ENCODE assay signal across 24 cellular contexts in genomic region chr17:48631693-48632578, GRCh38. TPM values are rescaled to one million over a fixed set of nuclear protein-coding genes. Genes with fewer than 3 reads are reported as not detected.
A peak's percentile ranks its signal among the peaks of the same experiment; 100 is the strongest.
DNase-seq lines count a peak whose midpoint lies in the region; ATAC-seq, FAIRE-seq and TF ChIP-seq lines count a peak whose summit lies in the region.
"Had no signal": no experiment of that assay in that cellular context is flagged by ENCODE, and none has a peak within 500 bp of the region (broad histone marks: within the 10 kb centered on the region; RNA-seq: fewer than 3 reads in every experiment).

No MANE protein-coding gene starts in this region.

- H3K4me3 ChIP-seq in GM23338 (no peak overlapping the region), H1 (ENCODE audit: extremely low read depth in 1 of 4, insufficient read depth in 2 of 4, low read depth in 3 of 4, low read length in 4 of 4) (no peak overlapping the region)
- H3K4me3 ChIP-seq: HAP-1, left ventricle myocardium inferior, prostate gland, skin epidermis, thoracic aorta had no signal

- H3K79me2 ChIP-seq in GM23338 (replicated peaks; ENCODE audit: insufficient read depth) (no peaks in the 10 kb centered on the region), H1 (ENCODE audit: control insufficient read depth in 1 of 2, insufficient read depth in 2 of 2, low read length in 2 of 2) (no peaks in the 10 kb centered on the region)

- H3K36me3 Mint-ChIP-seq in GM23338 (ENCODE audit: low read depth): no peaks in the 10 kb centered on the region
- H3K36me3 Mint-ChIP-seq: CD8-positive, alpha-beta T cell had no signal

- H3K9ac ChIP-seq in H1 (replicated peaks in 1 of 4; ENCODE audit: extremely low read depth in 1 of 4, low read depth in 3 of 4, low read length in 3 of 4): no peak overlapping the region

- H2AK5ac ChIP-seq in H1 (ENCODE audit: low read depth, low read length): peak overlapping the region; percentile 65; the same call in 1 of the 2 replicates

- no peak overlapping the region for H4K91ac ChIP-seq in H1 (replicated peaks; ENCODE audit: insufficient read length, low read length)

- no peaks in the 10 kb centered on the region for H3K9me3 ChIP-seq in H1 (ENCODE audit: insufficient read depth in 2 of 2, low read depth in 1 of 2, low read length in 1 of 2)
- H3K9me3 ChIP-seq: HAP-1, left ventricle myocardium inferior, prostate gland, thoracic aorta had no signal

- H3K27me3 Mint-ChIP-seq in GM23338 (ENCODE audit: insufficient read depth, low read depth, poor library complexity): peaks cover 100% of the 10 kb centered on the region

- no peak overlapping the region for H2BK20ac ChIP-seq in H1 (ENCODE audit: low read length)

- no peak overlapping the region for H3K23ac ChIP-seq in H1 (ENCODE audit: insufficient read length)

- H2BK12ac ChIP-seq in H1 (ENCODE audit: low read depth, low read length): peak overlapping the region; percentile 68

- no peak overlapping the region for H4K8ac ChIP-seq in H1 (ENCODE audit: extremely low read depth, insufficient read depth, low read length)

- ATAC-seq in GM23338: peak; percentile 7; the same call in 2 of the 3 replicates
- ATAC-seq in GM21825 (IDR thresholded peaks at IDR 0.05; ENCODE audit: unreplicated experiment): no peak
- ATAC-seq: CD8-positive, alpha-beta T cell; SK-N-SH treated with all-trans-retinoic acid at 6 μM for 48 hours had no signal

- no peak overlapping the region for H2BK120ac ChIP-seq in H1 (replicated peaks; ENCODE audit: low read depth, low read length)

- no peak overlapping the region for H2BK15ac ChIP-seq in H1 (ENCODE audit: low read length)

- TF ChIP-seq POLR2A in GM12892 (IDR thresholded peaks at IDR 0.05; ENCODE audit: low read depth, low read length) (no peak), H1 (IDR thresholded peaks at IDR 0.05; ENCODE audit: control extremely low read depth in 1 of 2, low read depth in 2 of 2, low read length in 2 of 2) (no peak)

- 0 out of 2 replicates have a peak, but pooled peaks cover 2% of the 10 kb centered on the region for H3K23me2 ChIP-seq in H1 (ENCODE audit: low read depth, low read length)

- H3K4me1 ChIP-seq in GM23338 (ENCODE audit: insufficient read depth) (peaks cover 32% of the 10 kb centered on the region), H1 (replicated peaks in 1 of 4; ENCODE audit: control insufficient read depth in 3 of 4, insufficient read depth in 4 of 4, low read length in 3 of 4) (peaks cover 0 to 5% (median 2%) of the 10 kb centered on the region in 4 experiments; a peak in 4 of 7 replicates)
- H3K4me1 ChIP-seq: prostate gland had no signal

- CTCF ChIA-PET in H1 (lab: Charles Lee; ENCODE audit: partially characterized antibody): interaction anchor here (0.7 to 1.9 kb wide), 14 partner anchors 9 to 247 kb away, joined by 3 to 5 read pairs (median 3); no protein-coding TSS in a partner anchor

- H3K56ac ChIP-seq in H1 (replicated peaks; ENCODE audit: insufficient read length, low read depth, low read length): no peak overlapping the region

- DNase-seq in GM12892 (ENCODE audit: insufficient read length): no peak
- peak; percentile 19 for DNase-seq in GM23338 (ENCODE audit: low spot score)
- DNase-seq in H1 (ENCODE audit: low read depth in 1 of 2, low spot score in 2 of 2): no peak
- DNase-seq in retina: peak; percentile 18
- no peak for DNase-seq in activated CD4-positive, CD25-positive, alpha-beta regulatory T cell treated with anti-CD3 and anti-CD28 coated beads, Interleukin-2, amount 50 U/mL, for 72 hours
- DNase-seq in NCI-H510A treated with DMSO at 0.1 percent for 48 hours (lab: John Stamatoyannopoulos, UW): no peak
- DNase-seq: CD8-positive, alpha-beta T cell; Kasumi-1; left ventricle myocardium inferior; midbrain; NCI-H1092; NCI-H1930; NCI-H2227 treated with DMSO at 0.1 percent for 48 hours; NCI-H748 treated with DMSO at 0.1 percent for 48 hours; stimulated activated naive CD4-positive, alpha-beta T cell had no signal

- no peak overlapping the region for H4K5ac ChIP-seq in H1 (ENCODE audit: insufficient read length, low read depth, low read length)

- WGBS in H1 (ENCODE audit: extremely low coverage in 1 of 2, insufficient coverage in 1 of 2, insufficient read length in 1 of 2, insufficient replicate concordance in 2 of 2, low coverage in 1 of 2, low lambda C conversion rate in 2 of 2, missing lambda C conversion rate in 1 of 2), 2 experiments: 28% methylated on average over 7 of the region's 7 CpGs; no CpG with 5 or more reads in 1 of the 2 experiments

- 0 out of 2 replicates have a peak overlapping the region, but pooled peaks have one; percentile 26 for H3K4me2 ChIP-seq in GM23338
- H3K4me2 ChIP-seq in H1 (ENCODE audit: insufficient read depth in 1 of 2, low read depth in 2 of 2, low read length in 2 of 2): no peak overlapping the region

- H3K27me3 ChIP-seq in GM23338 (ENCODE audit: insufficient read depth) (peaks cover 100% of the 10 kb centered on the region), H1 (replicated peaks in 1 of 4; ENCODE audit: control insufficient read depth in 3 of 4, extremely low read depth in 1 of 4, insufficient read depth in 3 of 4, low read length in 3 of 4) (peaks cover 97 to 100% (median 99%) of the 10 kb centered on the region in 4 experiments)

- H2BK5ac ChIP-seq in H1 (ENCODE audit: low read depth, low read length): no peak overlapping the region

- H3K9me3 Mint-ChIP-seq in GM23338: peaks cover 3% of the 10 kb centered on the region; the same call in 2 of the 3 replicates
- H3K9me3 Mint-ChIP-seq: CD8-positive, alpha-beta T cell; T-helper 2 cell treated with Interferon-gamma antibody and Interleukin-4, amounts not matched to agents 5 μg/mL and 100 μg/mL, for 36 hours had no signal

- no peak overlapping the region for H3K27ac ChIP-seq in GM23338 (ENCODE audit: low read depth)
- no peak overlapping the region for H3K27ac ChIP-seq in H1 (ENCODE audit: low read depth, low read length)
- H3K27ac ChIP-seq: left ventricle myocardium inferior, prostate gland, skin epidermis, thoracic aorta, WERI-Rb-1 had no signal

- no peak overlapping the region for H3K4me3 Mint-ChIP-seq in GM23338

- no peaks in the 10 kb centered on the region for H3K79me1 ChIP-seq in H1 (ENCODE audit: low read depth, low read length)

- H2AFZ ChIP-seq in GM23338 (no peak overlapping the region), H1 (ENCODE audit: low read length) (no peak overlapping the region)

- H3K18ac ChIP-seq in H1 (ENCODE audit: extremely low read depth, low read length): peak overlapping the region; percentile 48; the same call in 1 of the 2 replicates

- peaks cover 48% of the 10 kb centered on the region for H3F3A ChIP-seq in GM23338 (replicated peaks; ENCODE audit: low read depth)

- TF ChIP-seq EP300 in H1 (IDR thresholded peaks at IDR 0.05; ENCODE audit: borderline replicate concordance in 1 of 2, low read depth in 2 of 2, low read length in 2 of 2): no peak

- peaks cover 11% of the 10 kb centered on the region for H3K4me1 Mint-ChIP-seq in GM23338

- no peak overlapping the region for H3K14ac ChIP-seq in H1 (ENCODE audit: insufficient read length)

- H3K27ac Mint-ChIP-seq in GM23338: no peak overlapping the region
- H3K27ac Mint-ChIP-seq: CD8-positive, alpha-beta T cell had no signal

- FAIRE-seq in GM12892 (lab: Jason Lieb, UNC) (peak; percentile 91), H1 (lab: Jason Lieb, UNC) (no peak)
- FAIRE-seq: bronchial epithelial cell had no signal

- POLR2A ChIA-PET in H1 (lab: Charles Lee; ENCODE audit: partially characterized antibody): interaction anchor here (0.7 to 1.0 kb wide), 2 partner anchors 9 to 107 kb away, joined by 3 read pairs; no protein-coding TSS in a partner anchor

- no peaks in the 10 kb centered on the region for H3K9me2 ChIP-seq in GM23338 (ENCODE audit: insufficient read depth)

- peaks cover 77% of the 10 kb centered on the region for H4K20me1 ChIP-seq in GM23338 (replicated peaks; ENCODE audit: insufficient read depth)
- H4K20me1 ChIP-seq in H1 (replicated peaks in 1 of 2; ENCODE audit: control insufficient read depth in 1 of 2, insufficient read depth in 2 of 2, low read length in 2 of 2): peaks cover 44 to 45% of the 10 kb centered on the region in 2 experiments

- TF ChIP-seq RAD21 in H1 (IDR thresholded peaks at IDR 0.05 in 1 of 2, conservative IDR thresholded peaks at IDR 0.05 in 1 of 2; ENCODE audit: low read depth in 2 of 2, low read length in 2 of 2): no peak

- H3K4ac ChIP-seq in H1 (replicated peaks; ENCODE audit: insufficient read length, low read depth, low read length): no peak overlapping the region

- no peaks in the 10 kb centered on the region for H3K36me3 ChIP-seq in GM23338 (ENCODE audit: insufficient read depth)
- H3K36me3 ChIP-seq in H1 (ENCODE audit: control insufficient read depth in 2 of 4, insufficient read depth in 4 of 4, low read length in 3 of 4): no peaks in the 10 kb centered on the region; a peak in 1 of 8 replicates
- H3K36me3 ChIP-seq: HAP-1, left ventricle myocardium inferior, prostate gland, thoracic aorta, WERI-Rb-1 had no signal

- TF ChIP-seq CTCF in GM23338 (conservative IDR thresholded peaks at IDR 0.05; ENCODE audit: low read depth in 2 of 2) (no peak), H1 (IDR thresholded peaks at IDR 0.05; ENCODE audit: control extremely low read depth in 1 of 3, insufficient read depth in 1 of 3, low read depth in 1 of 3, low read length in 3 of 3) (no peak; a peak in 1 of 4 replicates)

RNA-seq across cellular contexts. Expression of gene HOXB9, which starts 5.8 kb away (rescaled TPM):
- polyA plus RNA-seq in GM12892 (2012; ENCODE audit: missing spikeins): 0.38 TPM
- total RNA-seq in GM23338 (2014; rRNA removed; shearing (Covaris generic)): not detected in 2 replicates
- polyA plus RNA-seq in GM23338 (2016; fragmentation: Nextera tagmentation; extraction: Ambion mirVana): not detected in 2 replicates
- total RNA-seq in H1 (2021; fragmentation: NEBNext Ultra II Directional; extraction: Animal tissue kit (Norgen Biotek cat#: 25700)): not detected in 2 replicates
- not detected in 2 replicates for polyA plus RNA-seq in H1 (2011; rRNA removed)
- polyA plus RNA-seq in H1 (2011; cell fraction: cytosol; rRNA removed): not detected
- polyA plus RNA-seq in H1 (2011; cell fraction: nucleus; rRNA removed): not detected
- 0.15 to 0.17 TPM in 2 of 4 replicates, not detected in the others for polyA plus RNA-seq in H1 (2012, experiment 1 of 2)
- polyA plus RNA-seq in H1 (2012, experiment 2 of 2): 0.17 TPM
- 0.02 TPM for polyA plus RNA-seq in H1 (2013, experiment 1 of 2)
- polyA plus RNA-seq in H1 (2013, experiment 2 of 2): not detected
- not detected in 2 replicates for polyA minus RNA-seq in H1 (2011; rRNA and poly(A)+ RNA removed)
- not detected for polyA minus RNA-seq in H1 (2011; cell fraction: cytosol; rRNA and poly(A)+ RNA removed)
- polyA minus RNA-seq in H1 (2011; cell fraction: nucleus; rRNA and poly(A)+ RNA removed): not detected
- total RNA-seq: bronchial epithelial cell; CD8-positive, alpha-beta T cell; left ventricle myocardium inferior; thoracic aorta had no signal

RNA-seq across cellular contexts. Expression of gene HOXB8, which starts 16.8 kb away (rescaled TPM):
- not detected for polyA plus RNA-seq in GM12892 (2012; ENCODE audit: missing spikeins)
- not detected in 2 replicates for total RNA-seq in GM23338 (2014; rRNA removed; shearing (Covaris generic))
- polyA plus RNA-seq in GM23338 (2016; fragmentation: Nextera tagmentation; extraction: Ambion mirVana): not detected in 2 replicates
- not detected in 2 replicates for total RNA-seq in H1 (2021; fragmentation: NEBNext Ultra II Directional; extraction: Animal tissue kit (Norgen Biotek cat#: 25700))
- polyA plus RNA-seq in H1 (2011; rRNA removed): not detected in 2 replicates
- polyA plus RNA-seq in H1 (2011; cell fraction: cytosol; rRNA removed): not detected
- not detected for polyA plus RNA-seq in H1 (2011; cell fraction: nucleus; rRNA removed)
- not detected in 4 replicates for polyA plus RNA-seq in H1 (2012, experiment 1 of 2)
- polyA plus RNA-seq in H1 (2012, experiment 2 of 2): 0.09 TPM
- not detected for polyA plus RNA-seq in H1 (2013, experiment 1 of 2)
- not detected for polyA plus RNA-seq in H1 (2013, experiment 2 of 2)
- polyA minus RNA-seq in H1 (2011; rRNA and poly(A)+ RNA removed): not detected in 2 replicates
- not detected for polyA minus RNA-seq in H1 (2011; cell fraction: cytosol; rRNA and poly(A)+ RNA removed)
- polyA minus RNA-seq in H1 (2011; cell fraction: nucleus; rRNA and poly(A)+ RNA removed): not detected
- total RNA-seq: bronchial epithelial cell; CD8-positive, alpha-beta T cell; left ventricle myocardium inferior had no signal

RNA-seq across cellular contexts. Expression of gene HOXB7, which starts 21.1 kb away (rescaled TPM):
- 4.1 TPM for polyA plus RNA-seq in GM12892 (2012; ENCODE audit: missing spikeins)
- not detected in 2 replicates for total RNA-seq in GM23338 (2014; rRNA removed; shearing (Covaris generic))
- polyA plus RNA-seq in GM23338 (2016; fragmentation: Nextera tagmentation; extraction: Ambion mirVana): not detected in 2 replicates
- not detected in 2 replicates for total RNA-seq in H1 (2021; fragmentation: NEBNext Ultra II Directional; extraction: Animal tissue kit (Norgen Biotek cat#: 25700))
- polyA plus RNA-seq in H1 (2011; rRNA removed): not detected in 2 replicates
- not detected for polyA plus RNA-seq in H1 (2011; cell fraction: cytosol; rRNA removed)
- polyA plus RNA-seq in H1 (2011; cell fraction: nucleus; rRNA removed): not detected
- polyA plus RNA-seq in H1 (2012, experiment 1 of 2): not detected in 4 replicates
- polyA plus RNA-seq in H1 (2012, experiment 2 of 2): not detected
- not detected for polyA plus RNA-seq in H1 (2013, experiment 1 of 2)
- not detected for polyA plus RNA-seq in H1 (2013, experiment 2 of 2)
- polyA minus RNA-seq in H1 (2011; rRNA and poly(A)+ RNA removed): not detected in 2 replicates
- polyA minus RNA-seq in H1 (2011; cell fraction: cytosol; rRNA and poly(A)+ RNA removed): not detected
- not detected for polyA minus RNA-seq in H1 (2011; cell fraction: nucleus; rRNA and poly(A)+ RNA removed)
- total RNA-seq: bronchial epithelial cell had no signal

RNA-seq across cellular contexts. Expression of gene HOXB6, which starts 27.1 kb away (rescaled TPM):
- polyA plus RNA-seq in GM12892 (2012; ENCODE audit: missing spikeins): not detected
- not detected in 2 replicates for total RNA-seq in GM23338 (2014; rRNA removed; shearing (Covaris generic))
- not detected in 2 replicates for polyA plus RNA-seq in GM23338 (2016; fragmentation: Nextera tagmentation; extraction: Ambion mirVana)
- not detected in 2 replicates for total RNA-seq in H1 (2021; fragmentation: NEBNext Ultra II Directional; extraction: Animal tissue kit (Norgen Biotek cat#: 25700))
- polyA plus RNA-seq in H1 (2011; rRNA removed): not detected in 2 replicates
- polyA plus RNA-seq in H1 (2011; cell fraction: cytosol; rRNA removed): not detected
- polyA plus RNA-seq in H1 (2011; cell fraction: nucleus; rRNA removed): not detected
- polyA plus RNA-seq in H1 (2012, experiment 1 of 2): 0.09 to 0.17 TPM in 2 of 4 replicates, not detected in the others
- polyA plus RNA-seq in H1 (2012, experiment 2 of 2): not detected
- polyA plus RNA-seq in H1 (2013, experiment 1 of 2): not detected
- polyA plus RNA-seq in H1 (2013, experiment 2 of 2): not detected
- not detected in 2 replicates for polyA minus RNA-seq in H1 (2011; rRNA and poly(A)+ RNA removed)
- polyA minus RNA-seq in H1 (2011; cell fraction: cytosol; rRNA and poly(A)+ RNA removed): not detected
- polyA minus RNA-seq in H1 (2011; cell fraction: nucleus; rRNA and poly(A)+ RNA removed): not detected
- total RNA-seq: bronchial epithelial cell had no signal

RNA-seq across cellular contexts. Expression of gene HOXB5, which starts 38.4 kb away (rescaled TPM):
- not detected for polyA plus RNA-seq in GM12892 (2012; ENCODE audit: missing spikeins)
- total RNA-seq in GM23338 (2014; rRNA removed; shearing (Covaris generic)): not detected in 2 replicates
- polyA plus RNA-seq in GM23338 (2016; fragmentation: Nextera tagmentation; extraction: Ambion mirVana) (not detected in 2 replicates), H1 (2011; rRNA removed) (not detected in 2 replicates)
- not detected in 2 replicates for total RNA-seq in H1 (2021; fragmentation: NEBNext Ultra II Directional; extraction: Animal tissue kit (Norgen Biotek cat#: 25700))
- polyA plus RNA-seq in H1 (2011; cell fraction: cytosol; rRNA removed): not detected
- polyA plus RNA-seq in H1 (2011; cell fraction: nucleus; rRNA removed): not detected
- not detected in 4 replicates for polyA plus RNA-seq in H1 (2012, experiment 1 of 2)
- not detected for polyA plus RNA-seq in H1 (2012, experiment 2 of 2)
- polyA plus RNA-seq in H1 (2013, experiment 1 of 2): not detected
- not detected for polyA plus RNA-seq in H1 (2013, experiment 2 of 2)
- polyA minus RNA-seq in H1 (2011; rRNA and poly(A)+ RNA removed): 0.07 TPM in 1 of 2 replicates, not detected in the other
- not detected for polyA minus RNA-seq in H1 (2011; cell fraction: cytosol; rRNA and poly(A)+ RNA removed)
- not detected for polyA minus RNA-seq in H1 (2011; cell fraction: nucleus; rRNA and poly(A)+ RNA removed)
- total RNA-seq: bronchial epithelial cell; CD8-positive, alpha-beta T cell; left ventricle myocardium inferior had no signal

Comparison
In these comparisons a context has a peak if more than half of its experiments do, and no peak if none do; other contexts are left out.
1. DNase-seq: peak in GM23338 (single experiment) and retina (single experiment); none in GM12892 (single experiment), H1 (0 of 2), activated CD4-positive, CD25-positive, alpha-beta regulatory T cell treated with anti-CD3 and anti-CD28 coated beads, Interleukin-2, amount 50 U/mL, for 72 hours (single experiment) and NCI-H510A treated with DMSO at 0.1 percent for 48 hours (single experiment).